ENCODE assay signal across 10 cellular contexts in the genomic region with DNA sequence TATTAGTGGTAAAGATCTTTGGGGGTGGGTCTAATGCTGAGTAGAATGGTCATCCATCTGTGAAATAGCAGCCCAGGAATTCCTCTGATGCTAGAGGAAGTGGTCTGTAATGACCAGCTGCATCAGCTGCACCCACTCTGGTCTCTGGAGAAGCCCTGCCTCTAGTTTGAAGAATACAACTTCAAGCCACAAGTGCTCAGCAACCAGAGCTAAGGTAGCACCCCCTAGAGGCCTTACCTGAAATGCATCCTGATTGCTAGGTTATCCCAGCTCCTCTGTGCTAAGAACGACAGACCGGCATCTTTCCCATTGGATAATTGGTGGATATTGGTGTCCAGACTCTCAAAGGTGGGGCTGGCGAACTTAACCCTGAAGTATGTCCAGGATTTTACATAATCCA. TPM values are rescaled to one million over a fixed set of nuclear protein-coding genes. Genes with fewer than 3 reads are reported as not detected.
DNase-seq lines count a peak whose midpoint lies in the region; ATAC-seq, FAIRE-seq and TF ChIP-seq lines count a peak whose summit lies in the region.
"Had no signal": no experiment of that assay in that cellular context is flagged by ENCODE, and none has a peak within 500 bp of the region (broad histone marks: within the 10 kb centered on the region; RNA-seq: fewer than 3 reads in every experiment).

No MANE protein-coding gene starts in this region.

- H3K27me3 Mint-ChIP-seq in activated B cell treated with CpG ODN at 0.5 μM for 24 hours = no peaks in the 10 kb centered on the region

- CTCF ChIA-PET in BJ (lab: Yijun Ruan, JAX) (interaction anchor here (1.1 to 1.2 kb wide), 2 partner anchors 15 to 26 kb away, joined by 3 read pairs; no protein-coding TSS in a partner anchor), activated B cell treated with CpG ODN at 0.5 μM for 24 hours (lab: Charles Lee) (interaction anchor here (1.3 kb wide), 1 partner anchor 11 kb away, joined by 5 read pairs; no protein-coding TSS in a partner anchor)

- DNase-seq in BJ (ENCODE audit: low read depth) (no peak), GM18507 (ENCODE audit: extremely low spot score, insufficient read length, low read depth) (no peak), activated B cell treated with CpG ODN at 0.5 μM for 24 hours (no peak), kidney tubule cell (ENCODE audit: low spot score) (peak; percentile 61), Peyer's patch (no peak), NCI-H524 treated with DMSO at 0.1 percent for 48 hours (lab: John Stamatoyannopoulos, UW) (no peak), H4 (ENCODE audit: low spot score) (no peak)
- DNase-seq: IMR-90 had no signal

- H3K4me1 ChIP-seq in Peyer's patch = no peaks in the 10 kb centered on the region
- H3K4me1 ChIP-seq: gastroesophageal sphincter had no signal

- ATAC-seq in activated B cell treated with CpG ODN at 0.5 μM for 24 hours (ENCODE audit: low read depth) = peak; percentile 26
- ATAC-seq in GM18858 (IDR thresholded peaks at IDR 0.05; ENCODE audit: unreplicated experiment) = no peak
- ATAC-seq: gastroesophageal sphincter had no signal

- no peak for TF ChIP-seq POLR2A in Peyer's patch (IDR thresholded peaks at IDR 0.05)

- POLR2A ChIA-PET in BJ (lab: Charles Lee) (no interaction called here), activated B cell treated with CpG ODN at 0.5 μM for 24 hours (lab: Charles Lee) (interaction anchor here (0.9 kb wide), 1 partner anchor 11 kb away, joined by 3 read pairs; no protein-coding TSS in a partner anchor)

- TF ChIP-seq CTCF in BJ (IDR thresholded peaks at IDR 0.05; ENCODE audit: insufficient read depth, low read depth, low read length) (0 out of 2 replicates have a peak, but pooled peaks have one; percentile 24), activated B cell treated with CpG ODN at 0.5 μM for 24 hours (IDR thresholded peaks at IDR 0.05) (no peak), Peyer's patch (IDR thresholded peaks at IDR 0.05) (peak in 3 of 6 experiments; percentile 33 to 42 (median 35))

- H3K27ac ChIP-seq in Peyer's patch = no peak overlapping the region
- H3K27ac ChIP-seq: gastroesophageal sphincter had no signal

- H3K4me3 ChIP-seq in BJ (ENCODE audit: low read depth, low read length) (no peak overlapping the region), Peyer's patch (no peak overlapping the region)
- H3K4me3 ChIP-seq: gastroesophageal sphincter had no signal

- intact Hi-C loops in activated B cell treated with CpG ODN at 0.5 μM for 24 hours (cut with micrococcal nuclease) = no loop called here

- no peaks in the 10 kb centered on the region for H3K36me3 ChIP-seq in BJ (ENCODE audit: control insufficient read depth, insufficient read depth, low read length)
- no peaks in the 10 kb centered on the region for H3K36me3 ChIP-seq in Peyer's patch
- H3K36me3 ChIP-seq: gastroesophageal sphincter had no signal

- H3K27me3 ChIP-seq in BJ (ENCODE audit: control insufficient read depth, insufficient read depth, low read length) (no peaks in the 10 kb centered on the region), Peyer's patch (no peaks in the 10 kb centered on the region)
- H3K27me3 ChIP-seq: gastroesophageal sphincter had no signal

- peaks cover 38% of the 10 kb centered on the region for H3K4me1 Mint-ChIP-seq in activated B cell treated with CpG ODN at 0.5 μM for 24 hours

- peaks cover 7% of the 10 kb centered on the region for H3K9me3 Mint-ChIP-seq in activated B cell treated with CpG ODN at 0.5 μM for 24 hours

- H3K27ac Mint-ChIP-seq in activated B cell treated with CpG ODN at 0.5 μM for 24 hours = peak overlapping the region; percentile 46

- no peaks in the 10 kb centered on the region for H3K36me3 Mint-ChIP-seq in activated B cell treated with CpG ODN at 0.5 μM for 24 hours (ENCODE audit: low read depth)

- no peaks in the 10 kb centered on the region for H3K9me3 ChIP-seq in Peyer's patch

- H3K4me3 Mint-ChIP-seq in activated B cell treated with CpG ODN at 0.5 μM for 24 hours = peak overlapping the region; percentile 69

- FAIRE-seq in GM18507 (lab: Jason Lieb, UNC) = peak; percentile 86

RNA-seq across cellular contexts. Expression of a gene that starts 58.2 kb away (rescaled TPM):
- not detected in 2 replicates for polyA plus RNA-seq in BJ (2011; rRNA removed)
- not detected in 2 replicates for polyA minus RNA-seq in BJ (2011; rRNA and poly(A)+ RNA removed)
- total RNA-seq in activated B cell treated with CpG ODN at 0.5 μM for 24 hours (1.1 and 2.0 TPM in 2 replicates), Peyer's patch (under 1 TPM in 1 of 4 donors, not detected in 3; 0.83 TPM)
- total RNA-seq in H4 (2014; rRNA removed; shearing (Covaris generic)) = not detected in 2 replicates
- total RNA-seq: gastroesophageal sphincter, IMR-90 had no signal
- polyA plus RNA-seq: IMR-90 had no signal
